Comparison of ENCODE assay signal across 8 cellular contexts in the genomic region with DNA sequence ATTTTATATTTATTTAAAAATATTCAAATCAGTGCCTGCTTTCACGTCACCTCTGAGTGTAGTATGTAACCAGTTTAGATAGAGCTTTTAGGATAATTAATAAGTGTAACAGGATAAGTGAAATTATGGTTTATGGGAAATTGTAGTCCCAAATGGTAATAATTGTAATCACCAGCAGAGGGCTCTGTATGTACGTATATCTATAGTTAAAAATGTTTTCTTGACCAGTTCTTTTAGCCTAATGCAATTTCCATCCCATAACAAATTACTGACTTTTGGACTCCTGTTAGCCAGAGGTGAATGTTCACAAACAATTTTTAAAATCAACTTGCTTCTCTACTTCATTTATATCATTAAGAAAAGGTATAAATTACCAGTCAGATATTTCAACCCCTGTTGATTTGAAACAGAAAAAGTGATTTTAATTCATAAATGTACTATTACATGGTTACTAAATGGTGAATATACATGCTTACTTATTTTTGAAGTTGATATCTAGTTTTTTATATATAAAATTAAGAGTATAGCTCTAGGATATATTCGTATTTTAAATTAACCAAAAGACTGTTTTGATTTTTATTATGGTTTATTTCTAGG. TPM values are rescaled to one million over a fixed set of nuclear protein-coding genes. Genes with fewer than 3 reads are reported as not detected.
DNase-seq lines count a peak whose midpoint lies in the region; ATAC-seq lines count a peak whose summit lies in the region.

No MANE protein-coding gene starts in this region.

- in situ Hi-C loops in SK-MEL-5 (cut with HindIII; ENCODE audit: low pct_unique_long_range_greater_than_20kb, low sequenced_read_pairs): no loop called here

- peaks cover 30% of the 10 kb centered on the region for H3K4me1 Mint-ChIP-seq in activated CD4-positive, alpha-beta T cell treated with anti-CD3 and anti-CD28 coated beads, Interleukin-2, amount 10 ng/mL, durations not matched to agents 7 days and 5 days

- H3K27ac ChIP-seq in Karpas-422 (ENCODE audit: low read length): no peak overlapping the region

- no peaks in the 10 kb centered on the region for H3K27me3 Mint-ChIP-seq in activated CD4-positive, alpha-beta T cell treated with anti-CD3 and anti-CD28 coated beads, Interleukin-2, amount 10 ng/mL, durations not matched to agents 7 days and 5 days

- H3K4me3 ChIP-seq in Karpas-422 (ENCODE audit: low read length): no peak overlapping the region

- DNase-seq in activated CD4-positive, alpha-beta T cell treated with anti-CD3 and anti-CD28 coated beads, Interleukin-2, amount 10 ng/mL, durations not matched to agents 7 days and 5 days: peak; percentile 36
- DNase-seq in activated CD4-positive, alpha-beta T cell treated with anti-CD3 and anti-CD28 coated beads, Interleukin-2, amount 50 U/mL, for 4 hours: no peak
- peak; percentile 85 for DNase-seq in Karpas-422
- DNase-seq in SK-MEL-5 (ENCODE audit: low read depth, low spot score): peak; percentile 71
- DNase-seq in fibroblast of the conjunctiva (ENCODE audit: low read depth): peak; percentile 48
- no peak for DNase-seq in sciatic nerve (ENCODE audit: low spot score)

- CTCF ChIA-PET in activated CD4-positive, alpha-beta T cell treated with anti-CD3 and anti-CD28 coated beads, Interleukin-2, amount 10 ng/mL, durations not matched to agents 7 days and 5 days (lab: Charles Lee): interaction anchor here (1.0 kb wide), 1 partner anchor 316 kb away, joined by 3 read pairs; the partner anchor contains the start of gene S1PR1

- peaks cover 37% of the 10 kb centered on the region for H3K79me2 ChIP-seq in Karpas-422 (ENCODE audit: low read length)

- H3K4me2 ChIP-seq in Karpas-422 (ENCODE audit: low read depth, low read length, poor library complexity, severe bottlenecking): no peak overlapping the region

- H3K9me3 Mint-ChIP-seq in activated CD4-positive, alpha-beta T cell treated with anti-CD3 and anti-CD28 coated beads, Interleukin-2, amount 10 ng/mL, durations not matched to agents 7 days and 5 days: peaks cover 8% of the 10 kb centered on the region

- peaks cover 26% of the 10 kb centered on the region for H3K4me1 ChIP-seq in Karpas-422 (ENCODE audit: low read length)

- H3K36me3 Mint-ChIP-seq in activated CD4-positive, alpha-beta T cell treated with anti-CD3 and anti-CD28 coated beads, Interleukin-2, amount 10 ng/mL, durations not matched to agents 7 days and 5 days (ENCODE audit: low read depth): peaks cover 42% of the 10 kb centered on the region

- H4K20me1 ChIP-seq in Karpas-422 (ENCODE audit: insufficient read depth, low read depth, low read length): no peaks in the 10 kb centered on the region

- no peaks in the 10 kb centered on the region for H3K27me3 ChIP-seq in Karpas-422 (ENCODE audit: low read length)

- no peaks in the 10 kb centered on the region for H3K9me3 ChIP-seq in Karpas-422 (ENCODE audit: low read length)

- ATAC-seq in sciatic nerve: peak; percentile 36
- no peak for ATAC-seq in HG02981 (IDR thresholded peaks at IDR 0.05; ENCODE audit: unreplicated experiment)
- no peak for ATAC-seq in HG03175 (IDR thresholded peaks at IDR 0.05; ENCODE audit: unreplicated experiment)

- peak overlapping the region; percentile 20 for H3K27ac Mint-ChIP-seq in activated CD4-positive, alpha-beta T cell treated with anti-CD3 and anti-CD28 coated beads, Interleukin-2, amount 10 ng/mL, durations not matched to agents 7 days and 5 days

- no peak overlapping the region for H3K9ac ChIP-seq in Karpas-422 (ENCODE audit: low read length)

- POLR2A ChIA-PET in activated CD4-positive, alpha-beta T cell treated with anti-CD3 and anti-CD28 coated beads, Interleukin-2, amount 10 ng/mL, durations not matched to agents 7 days and 5 days (lab: Charles Lee): no interaction called here

- H2AFZ ChIP-seq in Karpas-422 (ENCODE audit: low read length): no peak overlapping the region

- H3K36me3 ChIP-seq in Karpas-422 (ENCODE audit: insufficient read depth, low read length): peaks cover 48% of the 10 kb centered on the region

- intact Hi-C loops in sciatic nerve (cut with DNase I): no loop called here

- H3K9me2 ChIP-seq in Karpas-422 (replicated peaks; ENCODE audit: insufficient read depth, low read length): no peaks in the 10 kb centered on the region

- no peak overlapping the region for H3K4me3 Mint-ChIP-seq in activated CD4-positive, alpha-beta T cell treated with anti-CD3 and anti-CD28 coated beads, Interleukin-2, amount 10 ng/mL, durations not matched to agents 7 days and 5 days

RNA-seq across cellular contexts. Expression of gene SLC30A7, which starts 25.3 kb away (rescaled TPM):
- 10 to 100 TPM; 32.8 to 33.9 TPM for total RNA-seq in activated CD4-positive, alpha-beta T cell treated with anti-CD3 and anti-CD28 coated beads, Interleukin-2, amount 10 ng/mL, durations not matched to agents 7 days and 5 days
- total RNA-seq in Karpas-422 (2014; rRNA removed; shearing (Covaris generic); ENCODE audit: low replicate concordance): 8.9 and 28.8 TPM in 2 replicates
- 33.4 and 36.8 TPM in 2 replicates for total RNA-seq in SK-MEL-5 (2014; rRNA removed; shearing (Covaris generic))
- polyA plus RNA-seq in SK-MEL-5 (2015; cell fraction: cytosol; rRNA removed): 12.6 and 19.8 TPM in 2 replicates
- polyA plus RNA-seq in SK-MEL-5 (2015; cell fraction: nucleus; rRNA removed): 17.6 and 18.4 TPM in 2 replicates
- total RNA-seq in sciatic nerve: 25.9 TPM

RNA-seq across cellular contexts. Expression of gene EXTL2, which starts 26.6 kb away (rescaled TPM):
- 1 to 10 TPM; 2.4 to 3.5 TPM for total RNA-seq in activated CD4-positive, alpha-beta T cell treated with anti-CD3 and anti-CD28 coated beads, Interleukin-2, amount 10 ng/mL, durations not matched to agents 7 days and 5 days
- total RNA-seq in Karpas-422 (2014; rRNA removed; shearing (Covaris generic); ENCODE audit: low replicate concordance): 4.6 and 17.0 TPM in 2 replicates
- total RNA-seq in SK-MEL-5 (2014; rRNA removed; shearing (Covaris generic)): 14.4 and 17.2 TPM in 2 replicates
- polyA plus RNA-seq in SK-MEL-5 (2015; cell fraction: cytosol; rRNA removed): 13.6 and 16.3 TPM in 2 replicates
- polyA plus RNA-seq in SK-MEL-5 (2015; cell fraction: nucleus; rRNA removed): 60.4 and 72.0 TPM in 2 replicates
- 16.7 TPM for total RNA-seq in sciatic nerve

Comparison
In these comparisons a context has a peak if more than half of its experiments do, and no peak if none do; other contexts are left out.
1. DNase-seq: peak in activated CD4-positive, alpha-beta T cell treated with anti-CD3 and anti-CD28 coated beads, Interleukin-2, amount 10 ng/mL, durations not matched to agents 7 days and 5 days (single experiment), Karpas-422 (single experiment), SK-MEL-5 (single experiment) and fibroblast of the conjunctiva (single experiment); none in activated CD4-positive, alpha-beta T cell treated with anti-CD3 and anti-CD28 coated beads, Interleukin-2, amount 50 U/mL, for 4 hours (0 of 2) and sciatic nerve (single experiment).